ENCODE assay signal across 8 cellular contexts in genomic region chrX:131816551-131817136, GRCh38.
DNase-seq lines count a peak whose midpoint lies in the region; ATAC-seq, FAIRE-seq and TF ChIP-seq lines count a peak whose summit lies in the region.

No MANE protein-coding gene starts in this region.

- POLR2A ChIA-PET in activated CD4-positive, alpha-beta T cell treated with anti-CD3 and anti-CD28 coated beads for 36 hours (lab: Charles Lee), result no interaction called here

- CTCF ChIA-PET in activated CD4-positive, alpha-beta T cell treated with anti-CD3 and anti-CD28 coated beads for 36 hours (lab: Charles Lee), result interaction anchor here (0.9 to 1.5 kb wide), 2 partner anchors 11 to 798 kb away, joined by 3 to 13 read pairs; no protein-coding TSS in a partner anchor
- CTCF ChIA-PET in Calu3 (lab: Charles Lee), result no interaction called here

- peak overlapping the region; percentile 59 for H3K4me3 Mint-ChIP-seq in activated CD4-positive, alpha-beta T cell treated with anti-CD3 and anti-CD28 coated beads for 36 hours
- no peak overlapping the region for H3K4me3 Mint-ChIP-seq in Calu3 (ENCODE audit: low read depth, unreplicated experiment)

- H3K4me1 Mint-ChIP-seq in activated CD4-positive, alpha-beta T cell treated with anti-CD3 and anti-CD28 coated beads for 36 hours, result peaks cover 39% of the 10 kb centered on the region
- no peaks in the 10 kb centered on the region for H3K4me1 Mint-ChIP-seq in Calu3 (ENCODE audit: low read depth, unreplicated experiment)

- BruUV-seq in Calu3 (replicated peaks; lab: Mats Ljungman, UMichigan), result no TSS peak

- TF ChIP-seq CTCF in neutrophil (IDR thresholded peaks at IDR 0.05), result no peak
- TF ChIP-seq CTCF in Calu3 (IDR thresholded peaks at IDR 0.05; ENCODE audit: unreplicated experiment), result no peak

- H3K4me3 ChIP-seq in neutrophil (ENCODE audit: low read depth in 1 of 2, low read length in 1 of 2), result peak overlapping the region; percentile 20 to 28

- peaks cover 6% of the 10 kb centered on the region for H3K36me3 Mint-ChIP-seq in activated CD4-positive, alpha-beta T cell treated with anti-CD3 and anti-CD28 coated beads for 36 hours (ENCODE audit: low read depth)
- no peaks in the 10 kb centered on the region for H3K36me3 Mint-ChIP-seq in Calu3 (ENCODE audit: insufficient read depth, unreplicated experiment)

- no peaks in the 10 kb centered on the region for H3K27me3 Mint-ChIP-seq in activated CD4-positive, alpha-beta T cell treated with anti-CD3 and anti-CD28 coated beads for 36 hours
- no peaks in the 10 kb centered on the region for H3K27me3 Mint-ChIP-seq in Calu3 (ENCODE audit: unreplicated experiment)

- no peaks in the 10 kb centered on the region for H3K36me3 ChIP-seq in neutrophil

- peak; percentile 35 for ATAC-seq in HG03432 (IDR thresholded peaks at IDR 0.05; ENCODE audit: unreplicated experiment)
- peak; percentile 39 for ATAC-seq in activated CD4-positive, alpha-beta T cell treated with anti-CD3 and anti-CD28 coated beads for 36 hours

- no peaks in the 10 kb centered on the region for H3K9me3 ChIP-seq in neutrophil

- no peaks in the 10 kb centered on the region for H3K9me3 Mint-ChIP-seq in activated CD4-positive, alpha-beta T cell treated with anti-CD3 and anti-CD28 coated beads for 36 hours (ENCODE audit: low read depth)
- peaks cover 3% of the 10 kb centered on the region for H3K9me3 Mint-ChIP-seq in Calu3 (ENCODE audit: low read depth, unreplicated experiment)

- intact Hi-C loops in activated CD4-positive, alpha-beta T cell treated with anti-CD3 and anti-CD28 coated beads for 36 hours (cut with DNase I, micrococcal nuclease), result loop anchor here (5.0 kb wide), 2 partner anchors 401 to 671 kb away; partner anchors contain the start of genes MBNL3 (in 1 of the 2) and RAP2C (in 1 of the 2)
- intact Hi-C loops in Calu3 (cut with micrococcal nuclease; ENCODE audit: unreplicated experiment), result no loop called here

- DNase-seq in NCI-H2081 (lab: John Stamatoyannopoulos, UW) (peak; percentile 24 to 39), NCI-H2081 treated with DMSO at 0.1 percent for 48 hours (lab: John Stamatoyannopoulos, UW) (no peak), dedifferentiated amniotic fluid mesenchymal stem cell (ENCODE audit: extremely low spot score) (peak; percentile 67), urothelium cell line (ENCODE audit: low spot score) (peak; percentile 34), Calu3 (no peak)
- DNase-seq in activated CD4-positive, alpha-beta T cell treated with anti-CD3 and anti-CD28 coated beads for 36 hours, result peak; percentile 75

- peak overlapping the region; percentile 69 for H3K27ac ChIP-seq in neutrophil

- H3K4me1 ChIP-seq in neutrophil (ENCODE audit: control insufficient read depth in 1 of 2, insufficient read depth in 1 of 2, low read depth in 1 of 2, low read length in 1 of 2), result peaks cover 7 to 35% of the 10 kb centered on the region in 2 experiments

- no peak for FAIRE-seq in urothelium cell line (lab: Jason Lieb, UNC)

- H3K27ac Mint-ChIP-seq in activated CD4-positive, alpha-beta T cell treated with anti-CD3 and anti-CD28 coated beads for 36 hours, result peak overlapping the region; percentile 88
- H3K27ac Mint-ChIP-seq in Calu3 (ENCODE audit: unreplicated experiment), result no peak overlapping the region

- H3K27me3 ChIP-seq in neutrophil, result no peaks in the 10 kb centered on the region

Comparison
In these comparisons a context has a peak if more than half of its experiments do, and no peak if none do; other contexts are left out.
1. DNase-seq: peak in NCI-H2081 (2 of 2), activated CD4-positive, alpha-beta T cell treated with anti-CD3 and anti-CD28 coated beads for 36 hours (single experiment), dedifferentiated amniotic fluid mesenchymal stem cell (single experiment) and urothelium cell line (single experiment); none in NCI-H2081 treated with DMSO at 0.1 percent for 48 hours (single experiment) and Calu3 (single experiment).